1 cellular context compared by ENCODE assay signal in the genomic region with DNA sequence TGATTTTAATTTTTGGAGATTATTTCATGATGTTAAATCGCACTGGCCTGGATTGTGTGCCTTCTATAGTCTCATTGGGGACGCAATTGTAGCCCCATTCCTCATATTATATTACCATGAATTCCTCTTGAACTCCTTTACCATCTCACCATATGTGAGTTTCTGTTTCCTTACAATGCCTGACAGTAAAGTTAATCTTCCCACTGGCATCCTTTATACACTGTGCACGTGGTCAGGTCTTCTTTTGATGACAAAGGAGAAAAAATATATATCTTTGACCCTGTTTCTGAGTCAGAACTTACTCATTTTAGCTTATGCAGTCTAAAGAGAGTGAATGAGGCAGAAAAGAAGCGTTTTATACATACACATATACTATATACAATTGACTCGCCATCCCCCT.
A peak's percentile ranks its signal among the peaks of the same experiment; 100 is the strongest.
TF ChIP-seq lines count a peak whose summit lies in the region.

No MANE protein-coding gene starts in this region.

TF ChIP-seq in K562, 482 proteins besides CTCF, POLR2A, EP300 and RAD21 (continued from another document and continues in another):
- TF ChIP-seq, protein P1, sequence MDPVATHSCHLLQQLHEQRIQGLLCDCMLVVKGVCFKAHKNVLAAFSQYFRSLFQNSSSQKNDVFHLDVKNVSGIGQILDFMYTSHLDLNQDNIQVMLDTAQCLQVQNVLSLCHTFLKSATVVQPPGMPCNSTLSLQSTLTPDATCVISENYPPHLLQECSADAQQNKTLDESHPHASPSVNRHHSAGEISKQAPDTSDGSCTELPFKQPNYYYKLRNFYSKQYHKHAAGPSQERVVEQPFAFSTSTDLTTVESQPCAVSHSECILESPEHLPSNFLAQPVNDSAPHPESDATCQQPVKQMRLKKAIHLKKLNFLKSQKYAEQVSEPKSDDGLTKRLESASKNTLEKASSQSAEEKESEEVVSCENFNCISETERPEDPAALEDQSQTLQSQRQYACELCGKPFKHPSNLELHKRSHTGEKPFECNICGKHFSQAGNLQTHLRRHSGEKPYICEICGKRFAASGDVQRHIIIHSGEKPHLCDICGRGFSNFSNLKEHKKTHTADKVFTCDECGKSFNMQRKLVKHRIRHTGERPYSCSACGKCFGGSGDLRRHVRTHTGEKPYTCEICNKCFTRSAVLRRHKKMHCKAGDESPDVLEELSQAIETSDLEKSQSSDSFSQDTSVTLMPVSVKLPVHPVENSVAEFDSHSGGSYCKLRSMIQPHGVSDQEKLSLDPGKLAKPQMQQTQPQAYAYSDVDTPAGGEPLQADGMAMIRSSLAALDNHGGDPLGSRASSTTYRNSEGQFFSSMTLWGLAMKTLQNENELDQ (CRISPR knock-in tag; IDR thresholded peaks at IDR 0.05; ENCODE audit: borderline replicate concordance) = no peak
- TF ChIP-seq SETDB1 (IDR thresholded peaks at IDR 0.05; ENCODE audit: low read length) (no peak), TBP (optimal IDR thresholded peaks at IDR 0.05; ENCODE audit: low read depth, low read length) (no peak), L3MBTL2 (IDR thresholded peaks at IDR 0.05) (0 out of 2 replicates have a peak, but pooled peaks have one; percentile 49), TAF15 (IDR thresholded peaks at IDR 0.05; ENCODE audit: low read depth, low read length) (no peak), SIRT6 (IDR thresholded peaks at IDR 0.05; ENCODE audit: low read depth, low read length) (no peak), GTF2A2 (tag; IDR thresholded peaks at IDR 0.05) (no peak), MNT (conservative IDR thresholded peaks at IDR 0.05) (peak; percentile 65 to 73), ZNF232 (CRISPR knock-in tag; IDR thresholded peaks at IDR 0.05) (no peak), TEAD4 (IDR thresholded peaks at IDR 0.05; ENCODE audit: low read length) (0 out of 2 replicates have a peak, but pooled peaks have one; percentile 16), TEAD4 (CRISPR knock-in tag; IDR thresholded peaks at IDR 0.05; ENCODE audit: borderline replicate concordance) (no peak), MXI1 (IDR thresholded peaks at IDR 0.05; ENCODE audit: low read depth, low read length) (no peak), ETV1 (tag; conservative IDR thresholded peaks at IDR 0.05; ENCODE audit: low read depth) (no peak), CREB5 (CRISPR knock-in tag; IDR thresholded peaks at IDR 0.05) (no peak), ARHGAP35 (IDR thresholded peaks at IDR 0.05; ENCODE audit: partially characterized antibody) (no peak), CEBPG (CRISPR knock-in tag; IDR thresholded peaks at IDR 0.05) (no peak), CEBPG (tag; conservative IDR thresholded peaks at IDR 0.05 in 1 of 2, IDR thresholded peaks at IDR 0.05 in 1 of 2) (no peak), TOE1 (IDR thresholded peaks at IDR 0.05; ENCODE audit: borderline replicate concordance) (0 out of 2 replicates have a peak, but pooled peaks have one; percentile 1), TOE1 (CRISPR knock-in tag; IDR thresholded peaks at IDR 0.05; ENCODE audit: borderline replicate concordance, low read depth) (no peak), KAT7 (CRISPR knock-in tag; IDR thresholded peaks at IDR 0.05; ENCODE audit: borderline replicate concordance) (0 out of 2 replicates have a peak, but pooled peaks have one; percentile 71), KLF16 (IDR thresholded peaks at IDR 0.05) (no peak), FOSL1 (tag; conservative IDR thresholded peaks at IDR 0.05) (peak; percentile 46; the same call in 1 of the 2 replicates), KHSRP (IDR thresholded peaks at IDR 0.05) (no peak), HEY1 (CRISPR knock-in tag; IDR thresholded peaks at IDR 0.05; ENCODE audit: borderline replicate concordance) (no peak), HSF4 (CRISPR knock-in tag; IDR thresholded peaks at IDR 0.05; ENCODE audit: borderline replicate concordance) (no peak), ZBTB2 (IDR thresholded peaks at IDR 0.05) (no peak), MCM7 (IDR thresholded peaks at IDR 0.05) (no peak), NCOA6 (IDR thresholded peaks at IDR 0.05) (no peak), CREB3L1 (IDR thresholded peaks at IDR 0.05; ENCODE audit: borderline replicate concordance, low read depth) (no peak), ZFPM2 (CRISPR knock-in tag; IDR thresholded peaks at IDR 0.05) (no peak), PHB (CRISPR knock-in tag; IDR thresholded peaks at IDR 0.05) (no peak), POLR2H (tag; IDR thresholded peaks at IDR 0.05; ENCODE audit: low read depth) (no peak), SNIP1 (IDR thresholded peaks at IDR 0.05; ENCODE audit: low read depth) (no peak), ZSCAN29 (IDR thresholded peaks at IDR 0.05) (no peak), ATF1 (CRISPR knock-in tag; IDR thresholded peaks at IDR 0.05) (no peak), ATF1 (tag; IDR thresholded peaks at IDR 0.05) (0 out of 2 replicates have a peak, but pooled peaks have one; percentile 3), AFF4 (CRISPR knock-in tag; IDR thresholded peaks at IDR 0.05) (peak; percentile 64; the same call in 1 of the 2 replicates)
- TF ChIP-seq, protein P2, sequence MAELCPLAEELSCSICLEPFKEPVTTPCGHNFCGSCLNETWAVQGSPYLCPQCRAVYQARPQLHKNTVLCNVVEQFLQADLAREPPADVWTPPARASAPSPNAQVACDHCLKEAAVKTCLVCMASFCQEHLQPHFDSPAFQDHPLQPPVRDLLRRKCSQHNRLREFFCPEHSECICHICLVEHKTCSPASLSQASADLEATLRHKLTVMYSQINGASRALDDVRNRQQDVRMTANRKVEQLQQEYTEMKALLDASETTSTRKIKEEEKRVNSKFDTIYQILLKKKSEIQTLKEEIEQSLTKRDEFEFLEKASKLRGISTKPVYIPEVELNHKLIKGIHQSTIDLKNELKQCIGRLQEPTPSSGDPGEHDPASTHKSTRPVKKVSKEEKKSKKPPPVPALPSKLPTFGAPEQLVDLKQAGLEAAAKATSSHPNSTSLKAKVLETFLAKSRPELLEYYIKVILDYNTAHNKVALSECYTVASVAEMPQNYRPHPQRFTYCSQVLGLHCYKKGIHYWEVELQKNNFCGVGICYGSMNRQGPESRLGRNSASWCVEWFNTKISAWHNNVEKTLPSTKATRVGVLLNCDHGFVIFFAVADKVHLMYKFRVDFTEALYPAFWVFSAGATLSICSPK (IDR thresholded peaks at IDR 0.05; ENCODE audit: borderline replicate concordance) = no peak
- TF ChIP-seq, protein P3, sequence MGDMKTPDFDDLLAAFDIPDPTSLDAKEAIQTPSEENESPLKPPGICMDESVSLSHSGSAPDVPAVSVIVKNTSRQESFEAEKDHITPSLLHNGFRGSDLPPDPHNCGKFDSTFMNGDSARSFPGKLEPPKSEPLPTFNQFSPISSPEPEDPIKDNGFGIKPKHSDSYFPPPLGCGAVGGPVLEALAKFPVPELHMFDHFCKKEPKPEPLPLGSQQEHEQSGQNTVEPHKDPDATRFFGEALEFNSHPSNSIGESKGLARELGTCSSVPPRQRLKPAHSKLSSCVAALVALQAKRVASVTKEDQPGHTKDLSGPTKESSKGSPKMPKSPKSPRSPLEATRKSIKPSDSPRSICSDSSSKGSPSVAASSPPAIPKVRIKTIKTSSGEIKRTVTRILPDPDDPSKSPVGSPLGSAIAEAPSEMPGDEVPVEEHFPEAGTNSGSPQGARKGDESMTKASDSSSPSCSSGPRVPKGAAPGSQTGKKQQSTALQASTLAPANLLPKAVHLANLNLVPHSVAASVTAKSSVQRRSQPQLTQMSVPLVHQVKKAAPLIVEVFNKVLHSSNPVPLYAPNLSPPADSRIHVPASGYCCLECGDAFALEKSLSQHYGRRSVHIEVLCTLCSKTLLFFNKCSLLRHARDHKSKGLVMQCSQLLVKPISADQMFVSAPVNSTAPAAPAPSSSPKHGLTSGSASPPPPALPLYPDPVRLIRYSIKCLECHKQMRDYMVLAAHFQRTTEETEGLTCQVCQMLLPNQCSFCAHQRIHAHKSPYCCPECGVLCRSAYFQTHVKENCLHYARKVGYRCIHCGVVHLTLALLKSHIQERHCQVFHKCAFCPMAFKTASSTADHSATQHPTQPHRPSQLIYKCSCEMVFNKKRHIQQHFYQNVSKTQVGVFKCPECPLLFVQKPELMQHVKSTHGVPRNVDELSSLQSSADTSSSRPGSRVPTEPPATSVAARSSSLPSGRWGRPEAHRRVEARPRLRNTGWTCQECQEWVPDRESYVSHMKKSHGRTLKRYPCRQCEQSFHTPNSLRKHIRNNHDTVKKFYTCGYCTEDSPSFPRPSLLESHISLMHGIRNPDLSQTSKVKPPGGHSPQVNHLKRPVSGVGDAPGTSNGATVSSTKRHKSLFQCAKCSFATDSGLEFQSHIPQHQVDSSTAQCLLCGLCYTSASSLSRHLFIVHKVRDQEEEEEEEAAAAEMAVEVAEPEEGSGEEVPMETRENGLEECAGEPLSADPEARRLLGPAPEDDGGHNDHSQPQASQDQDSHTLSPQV (IDR thresholded peaks at IDR 0.05) = 0 out of 2 replicates have a peak, but pooled peaks have one; percentile 39
- TF ChIP-seq, protein P4, sequence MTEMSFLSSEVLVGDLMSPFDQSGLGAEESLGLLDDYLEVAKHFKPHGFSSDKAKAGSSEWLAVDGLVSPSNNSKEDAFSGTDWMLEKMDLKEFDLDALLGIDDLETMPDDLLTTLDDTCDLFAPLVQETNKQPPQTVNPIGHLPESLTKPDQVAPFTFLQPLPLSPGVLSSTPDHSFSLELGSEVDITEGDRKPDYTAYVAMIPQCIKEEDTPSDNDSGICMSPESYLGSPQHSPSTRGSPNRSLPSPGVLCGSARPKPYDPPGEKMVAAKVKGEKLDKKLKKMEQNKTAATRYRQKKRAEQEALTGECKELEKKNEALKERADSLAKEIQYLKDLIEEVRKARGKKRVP (CRISPR knock-in tag; IDR thresholded peaks at IDR 0.05) = no peak
- TF ChIP-seq, protein P5, sequence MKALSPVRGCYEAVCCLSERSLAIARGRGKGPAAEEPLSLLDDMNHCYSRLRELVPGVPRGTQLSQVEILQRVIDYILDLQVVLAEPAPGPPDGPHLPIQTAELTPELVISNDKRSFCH (CRISPR knock-in tag; IDR thresholded peaks at IDR 0.05) = no peak
- TF ChIP-seq, protein P5 (tag; IDR thresholded peaks at IDR 0.05) = no peak
